In the genomic region with DNA sequence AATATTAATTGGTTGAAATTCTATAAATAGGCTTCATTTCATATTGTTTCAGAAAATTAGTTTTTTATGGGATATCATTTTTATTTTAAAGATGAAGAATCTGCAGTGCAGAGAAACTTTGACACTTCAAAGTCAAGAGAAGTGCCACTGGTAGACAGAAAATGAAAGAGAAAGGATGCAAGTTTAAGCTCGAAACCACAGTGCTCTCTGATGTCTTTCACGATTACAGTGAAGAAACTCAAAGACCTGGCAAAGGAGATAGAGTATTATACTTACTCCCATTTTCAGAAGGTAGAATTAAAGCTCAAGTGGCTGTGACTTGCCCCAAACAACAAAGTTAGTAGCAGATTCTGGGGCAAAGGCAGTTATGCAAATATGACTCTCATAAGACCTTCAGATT, we compare ENCODE assay signal across 31 cellular contexts.
DNase-seq lines count a peak whose midpoint lies in the region; ATAC-seq lines count a peak whose summit lies in the region.
"Had no signal": no experiment of that assay in that cellular context is flagged by ENCODE, and none has a peak within 500 bp of the region (broad histone marks: within the 10 kb centered on the region; RNA-seq: fewer than 3 reads in every experiment).

No MANE protein-coding gene starts in this region.

- H3K27ac ChIP-seq in CD8-positive, alpha-beta memory T cell (ENCODE audit: low read depth, low read length), result no peak overlapping the region
- H3K27ac ChIP-seq: BLaER1, cardiac muscle cell, esophagus muscularis mucosa, foreskin keratinocyte, heart right ventricle, HL-60, lower lobe of right lung, upper lobe of left lung had no signal

- no peaks in the 10 kb centered on the region for H3K27me3 ChIP-seq in CD8-positive, alpha-beta memory T cell (ENCODE audit: insufficient read depth, low read length, poor library complexity, severe bottlenecking)
- H3K27me3 ChIP-seq: BLaER1, cardiac muscle cell, esophagus muscularis mucosa, foreskin keratinocyte, heart right ventricle, upper lobe of left lung had no signal

- no peaks in the 10 kb centered on the region for H3K36me3 Mint-ChIP-seq in CD8-positive, alpha-beta memory T cell
- H3K36me3 Mint-ChIP-seq: activated naive CD4-positive, alpha-beta T cell treated with anti-CD3 and anti-CD28 coated beads, Interleukin-2, amount 50 U/mL, for 72 hours; stimulated activated naive B cell treated with anti-CD40 and anti-IgM and Interleukin-4, amounts not matched to agents 10 μg/mL and 1 μg/mL and 100 μg/mL, for 72 hours had no signal

- H3K27me3 Mint-ChIP-seq in CD8-positive, alpha-beta memory T cell, result no peaks in the 10 kb centered on the region
- H3K27me3 Mint-ChIP-seq: activated CD4-positive, alpha-beta memory T cell treated with anti-CD3 and anti-CD28 coated beads, Interleukin-2, amount 10 ng/mL, durations not matched to agents 7 days and 5 days; stimulated activated naive B cell treated with anti-CD40 and anti-IgM and Interleukin-4, amounts not matched to agents 10 μg/mL and 1 μg/mL and 100 μg/mL, for 72 hours had no signal

- H3K4me3 Mint-ChIP-seq in CD8-positive, alpha-beta memory T cell, result no peak overlapping the region
- H3K4me3 Mint-ChIP-seq: activated CD4-positive, alpha-beta memory T cell treated with anti-CD3 and anti-CD28 coated beads, Interleukin-2, amount 10 ng/mL, durations not matched to agents 7 days and 5 days; natural killer cell; stimulated activated naive B cell treated with anti-CD40 and anti-IgM and Interleukin-4, amounts not matched to agents 10 μg/mL and 1 μg/mL and 100 μg/mL, for 72 hours; T-helper 1 cell treated with Interleukin-12 subunit alpha and Interleukin-12 subunit beta and Interleukin-4 antibody, amounts not matched to agents 30 μg/mL and 1 μg/mL, for 36 hours had no signal

- no peak overlapping the region for H3K4me3 ChIP-seq in CD8-positive, alpha-beta memory T cell (ENCODE audit: low read length)
- H3K4me3 ChIP-seq: BLaER1, cardiac muscle cell, esophagus muscularis mucosa, heart right ventricle, lower lobe of right lung, upper lobe of left lung had no signal

- peak; percentile 84 for ATAC-seq in GM18858 (IDR thresholded peaks at IDR 0.05; ENCODE audit: unreplicated experiment)
- peak; percentile 96 for ATAC-seq in GM21786 (IDR thresholded peaks at IDR 0.05; ENCODE audit: unreplicated experiment)
- ATAC-seq in HG03432 (IDR thresholded peaks at IDR 0.05; ENCODE audit: unreplicated experiment), result peak; percentile 98
- no peak for ATAC-seq in HG03442 (IDR thresholded peaks at IDR 0.05; ENCODE audit: unreplicated experiment)
- ATAC-seq: activated CD4-positive, CD25-positive, alpha-beta regulatory T cell treated with anti-CD3 and anti-CD28 coated beads, Interleukin-2, amount 50 U/mL, for 24 hours; activated naive CD4-positive, alpha-beta T cell treated with anti-CD3 and anti-CD28 coated beads, Interleukin-2, amount 50 U/mL, for 72 hours; foreskin keratinocyte; heart right ventricle; HepG2; lower lobe of right lung; natural killer cell; stimulated activated naive B cell treated with anti-CD40 and anti-IgM and Interleukin-4, amounts not matched to agents 10 μg/mL and 1 μg/mL and 100 μg/mL, for 72 hours had no signal

- CTCF ChIA-PET in CD8-positive, alpha-beta memory T cell (lab: Charles Lee), result no interaction called here

- H3K36me3 ChIP-seq in CD8-positive, alpha-beta memory T cell (ENCODE audit: insufficient read depth, low read length), result no peaks in the 10 kb centered on the region
- H3K36me3 ChIP-seq: BLaER1, cardiac muscle cell, esophagus muscularis mucosa, heart right ventricle, lower lobe of right lung, upper lobe of left lung had no signal

- H3K9me3 Mint-ChIP-seq in CD8-positive, alpha-beta memory T cell, result peaks cover 5 to 46% (median 20%) of the 10 kb centered on the region in 5 donors

- POLR2A ChIA-PET in CD8-positive, alpha-beta memory T cell (lab: Charles Lee), result no interaction called here

- no peaks in the 10 kb centered on the region for H3K9me3 ChIP-seq in CD8-positive, alpha-beta memory T cell (ENCODE audit: low read length)
- H3K9me3 ChIP-seq: BLaER1, upper lobe of left lung had no signal

- no peaks in the 10 kb centered on the region for H3K4me1 ChIP-seq in CD8-positive, alpha-beta memory T cell (ENCODE audit: insufficient read depth, low read length)
- H3K4me1 ChIP-seq: BLaER1, esophagus muscularis mucosa, foreskin keratinocyte, heart right ventricle, lower lobe of right lung, upper lobe of left lung had no signal

- H3K4me1 Mint-ChIP-seq in CD8-positive, alpha-beta memory T cell, result no peaks in the 10 kb centered on the region
- H3K4me1 Mint-ChIP-seq: activated CD4-positive, alpha-beta memory T cell treated with anti-CD3 and anti-CD28 coated beads, Interleukin-2, amount 10 ng/mL, durations not matched to agents 7 days and 5 days; natural killer cell; stimulated activated naive B cell treated with anti-CD40 and anti-IgM and Interleukin-4, amounts not matched to agents 10 μg/mL and 1 μg/mL and 100 μg/mL, for 72 hours had no signal

- DNase-seq in RPMI8226 (peak; percentile 3), SIG-M5 (lab: John Stamatoyannopoulos, UW) (no peak)
- no peak for DNase-seq in CD8-positive, alpha-beta memory T cell
- DNase-seq: activated CD4-positive, alpha-beta memory T cell treated with anti-CD3 and anti-CD28 coated beads, Interleukin-2, amount 10 ng/mL, durations not matched to agents 7 days and 5 days; anterior cingulate cortex; cortex of kidney; DMS53; foreskin keratinocyte; heart right ventricle; kidney glomerular epithelial cell; lower lobe of right lung; natural killer cell; NCI-H1092; NCI-H1930; NCI-H524 treated with DMSO at 0.1 percent for 48 hours; NK-92 treated with Interleukin-12 subunit alpha and Interleukin-12 subunit beta, amount 100 ng/mL, for 24 hours; stimulated activated CD4-positive, alpha-beta T cell treated with anti-CD3 and anti-CD28 coated beads, Interleukin-15, amount 100 ng/mL, for 24 hours; stimulated activated naive B cell treated with anti-CD40 and anti-IgM and Interleukin-4, amounts not matched to agents 10 μg/mL and 1 μg/mL and 100 μg/mL, for 72 hours; upper lobe of left lung had no signal

- H3K27ac Mint-ChIP-seq in CD8-positive, alpha-beta memory T cell, result no peak overlapping the region
- H3K27ac Mint-ChIP-seq: activated CD4-positive, alpha-beta memory T cell treated with anti-CD3 and anti-CD28 coated beads, Interleukin-2, amount 10 ng/mL, durations not matched to agents 7 days and 5 days; activated naive CD4-positive, alpha-beta T cell treated with anti-CD3 and anti-CD28 coated beads, Interleukin-2, amount 50 U/mL, for 72 hours; natural killer cell; stimulated activated naive B cell treated with anti-CD40 and anti-IgM and Interleukin-4, amounts not matched to agents 10 μg/mL and 1 μg/mL and 100 μg/mL, for 72 hours; T-helper 1 cell treated with Interleukin-12 subunit alpha and Interleukin-12 subunit beta and Interleukin-4 antibody, amounts not matched to agents 30 μg/mL and 1 μg/mL, for 36 hours had no signal
